ENCODE assay signal across 23 cellular contexts in genomic region chr15:83697716-83698115, GRCh38. TPM values are rescaled to one million over a fixed set of nuclear protein-coding genes. Genes with fewer than 3 reads are reported as not detected.
DNase-seq lines count a peak whose midpoint lies in the region; ATAC-seq, FAIRE-seq and TF ChIP-seq lines count a peak whose summit lies in the region.
"Had no signal": no experiment of that assay in that cellular context is flagged by ENCODE, and none has a peak within 500 bp of the region (broad histone marks: within the 10 kb centered on the region; RNA-seq: fewer than 3 reads in every experiment).

No MANE protein-coding gene starts in this region.

- H3K27me3 ChIP-seq in mammary epithelial cell (ENCODE audit: insufficient read depth, low read length) (no peaks in the 10 kb centered on the region), breast epithelium (no peaks in the 10 kb centered on the region), sigmoid colon (no peaks in the 10 kb centered on the region), body of pancreas (no peaks in the 10 kb centered on the region)
- H3K27me3 ChIP-seq: Peyer's patch had no signal

- DNase-seq in mammary epithelial cell (peak; percentile 23), breast epithelium (ENCODE audit: low spot score in 2 of 2) (no peak), RCC 7860 (ENCODE audit: low spot score) (peak; percentile 81), fibroblast of mammary gland (ENCODE audit: low read depth) (peak; percentile 6), sigmoid colon (no peak), body of pancreas (no peak)
- no peak for DNase-seq in effector CD8-positive, alpha-beta T cell (lab: John Stamatoyannopoulos, UW)
- DNase-seq: CD8-positive, alpha-beta memory T cell; NCI-H1105 treated with DMSO at 0.1 percent for 48 hours; NCI-H2029 treated with DMSO at 0.1 percent for 48 hours; NCI-H345; NCI-H524; NCI-H774; NK-92 treated with Interleukin-12 subunit alpha and Interleukin-12 subunit beta, amount 100 ng/mL, for 24 hours had no signal

- no peak for TF ChIP-seq CTCF in mammary epithelial cell (conservative IDR thresholded peaks at IDR 0.05 in 1 of 2, IDR thresholded peaks at IDR 0.05 in 1 of 2; ENCODE audit: extremely low read depth in 1 of 2, insufficient read depth in 1 of 2, low read depth in 1 of 2, low read length in 2 of 2)
- no peak for TF ChIP-seq CTCF in breast epithelium (IDR thresholded peaks at IDR 0.05)
- no peak for TF ChIP-seq CTCF in fibroblast of mammary gland (conservative IDR thresholded peaks at IDR 0.05; ENCODE audit: control insufficient read depth, insufficient read depth, low read depth, low read length)
- TF ChIP-seq CTCF in sigmoid colon (IDR thresholded peaks at IDR 0.05) = no peak
- TF ChIP-seq CTCF in body of pancreas (IDR thresholded peaks at IDR 0.05) = no peak

- in situ Hi-C loops in mammary epithelial cell (cut with MboI; ENCODE audit: low sequenced_read_pairs in 2 of 2) = no loop called here

- H3K4me3 ChIP-seq in mammary epithelial cell (replicated peaks in 1 of 3; ENCODE audit: insufficient read depth in 1 of 3, low read depth in 2 of 3, low read length in 3 of 3) (no peak overlapping the region), breast epithelium (no peak overlapping the region), fibroblast of mammary gland (ENCODE audit: control insufficient read depth, low read depth, low read length) (no peak overlapping the region), sigmoid colon (no peak overlapping the region), body of pancreas (no peak overlapping the region)
- H3K4me3 ChIP-seq: GM23338, Peyer's patch had no signal

- no peaks in the 10 kb centered on the region for H3K79me2 ChIP-seq in mammary epithelial cell (ENCODE audit: insufficient read depth, low read length)

- TF ChIP-seq POLR2A in breast epithelium (IDR thresholded peaks at IDR 0.05) = no peak
- TF ChIP-seq POLR2A in sigmoid colon (IDR thresholded peaks at IDR 0.05) = no peak
- no peak for TF ChIP-seq POLR2A in body of pancreas (IDR thresholded peaks at IDR 0.05)

- FAIRE-seq in RCC 7860 (lab: Jason Lieb, UNC) = no peak
- FAIRE-seq: G401.6, GM18507 had no signal

- no peaks in the 10 kb centered on the region for H3K9me3 ChIP-seq in mammary epithelial cell (replicated peaks; ENCODE audit: insufficient read depth, low read length)
- no peaks in the 10 kb centered on the region for H3K9me3 ChIP-seq in breast epithelium
- no peaks in the 10 kb centered on the region for H3K9me3 ChIP-seq in sigmoid colon
- no peaks in the 10 kb centered on the region for H3K9me3 ChIP-seq in body of pancreas
- H3K9me3 ChIP-seq: Peyer's patch had no signal

- no peak for ATAC-seq in body of pancreas
- ATAC-seq in GM21515 (IDR thresholded peaks at IDR 0.05; ENCODE audit: unreplicated experiment) = no peak
- ATAC-seq: GM23338, HCT116 had no signal

- H3K36me3 ChIP-seq in mammary epithelial cell (ENCODE audit: insufficient read depth, low read length) = no peaks in the 10 kb centered on the region
- H3K36me3 ChIP-seq in breast epithelium = no peaks in the 10 kb centered on the region
- H3K36me3 ChIP-seq in sigmoid colon = no peaks in the 10 kb centered on the region
- H3K36me3 ChIP-seq in body of pancreas (replicated peaks in 1 of 2; ENCODE audit: insufficient read depth in 1 of 2, low read depth in 2 of 2) = no peaks in the 10 kb centered on the region
- H3K36me3 ChIP-seq: Peyer's patch had no signal

- H3K4me1 ChIP-seq in mammary epithelial cell (ENCODE audit: insufficient read depth, low read length) (peaks cover 6% of the 10 kb centered on the region), breast epithelium (no peaks in the 10 kb centered on the region), sigmoid colon (peaks cover 0 to 61% (median 55%) of the 10 kb centered on the region in 4 donors), body of pancreas (no peaks in the 10 kb centered on the region)
- H3K4me1 ChIP-seq: Peyer's patch had no signal

- no peak overlapping the region for H2AFZ ChIP-seq in mammary epithelial cell (ENCODE audit: low read depth, low read length)
- H2AFZ ChIP-seq: GM23338 had no signal

- H3K27ac ChIP-seq in mammary epithelial cell (ENCODE audit: insufficient read depth, low read depth, low read length) (no peak overlapping the region), breast epithelium (no peak overlapping the region), sigmoid colon (peak overlapping the region in 3 of 4 donors; percentile 30 to 86 (median 85)), body of pancreas (no peak overlapping the region)
- H3K27ac ChIP-seq: 22Rv1, C4-2B, Peyer's patch had no signal

- no TSS peak for BruUV-seq in mammary epithelial cell (replicated peaks; lab: Mats Ljungman, UMichigan)

- TF ChIP-seq EP300 in sigmoid colon (IDR thresholded peaks at IDR 0.05) = no peak

- CTCF ChIA-PET in mammary epithelial cell (lab: Charles Lee; ENCODE audit: low non-redundant PET) = no interaction called here

- intact Hi-C loops in mammary epithelial cell (cut with micrococcal nuclease) (no loop called here), breast epithelium (cut with DNase I; ENCODE audit: low total_unique reads) (no loop called here), sigmoid colon (cut with DNase I) (no loop called here), body of pancreas (cut with DNase I) (no loop called here)

- H3K9ac ChIP-seq in mammary epithelial cell (ENCODE audit: insufficient read depth, low read length) = no peak overlapping the region

- H4K20me1 ChIP-seq in mammary epithelial cell (ENCODE audit: insufficient read depth, low read length) = no peaks in the 10 kb centered on the region

- no peak overlapping the region for H3K4me2 ChIP-seq in mammary epithelial cell (ENCODE audit: insufficient read depth, low read depth, low read length)
- H3K4me2 ChIP-seq: GM23338 had no signal

- dilution Hi-C loops in mammary epithelial cell (cut with HindIII; ENCODE audit: low sequenced_read_pairs) = no loop called here

RNA-seq across cellular contexts. Expression of gene ADAMTSL3, which starts 43.8 kb away (rescaled TPM):
- total RNA-seq in mammary epithelial cell (under 1 TPM in 1 of 2 donors, not detected in 1; 0.17 TPM), breast epithelium (1 to 10 TPM; 1.8 to 3.9 (median 2.7) TPM), sigmoid colon (10 to 100 TPM; 29.2 to 40.7 (median 37.6) TPM), body of pancreas (10 to 100 TPM in 1 of 2 donors, 1 to 10 TPM in 1; 7.8 to 10.2 TPM)
- polyA plus RNA-seq in mammary epithelial cell (0.02 TPM), sigmoid colon (1 to 10 TPM in 1 of 3 donors, under 1 TPM in 1, not detected in 1; 0.60 to 2.4 TPM)
- polyA minus RNA-seq in mammary epithelial cell = not detected
- total RNA-seq: CD8-positive, alpha-beta memory T cell had no signal
- polyA plus RNA-seq: CD8-positive, alpha-beta memory T cell; IgD-negative memory B cell had no signal

Comparison
In these comparisons a context has a peak if more than half of its experiments do, and no peak if none do; other contexts are left out.
1. DNase-seq: peak in mammary epithelial cell (single experiment), RCC 7860 (single experiment) and fibroblast of mammary gland (single experiment); none in breast epithelium (0 of 2), sigmoid colon (single experiment), body of pancreas (0 of 4) and effector CD8-positive, alpha-beta T cell (single experiment).
2. H3K27ac ChIP-seq: peak in sigmoid colon (3 of 4); none in mammary epithelial cell (single experiment), breast epithelium (0 of 2) and body of pancreas (0 of 4).